Comparison of ENCODE assay signal across 1 cellular context in the genomic region with DNA sequence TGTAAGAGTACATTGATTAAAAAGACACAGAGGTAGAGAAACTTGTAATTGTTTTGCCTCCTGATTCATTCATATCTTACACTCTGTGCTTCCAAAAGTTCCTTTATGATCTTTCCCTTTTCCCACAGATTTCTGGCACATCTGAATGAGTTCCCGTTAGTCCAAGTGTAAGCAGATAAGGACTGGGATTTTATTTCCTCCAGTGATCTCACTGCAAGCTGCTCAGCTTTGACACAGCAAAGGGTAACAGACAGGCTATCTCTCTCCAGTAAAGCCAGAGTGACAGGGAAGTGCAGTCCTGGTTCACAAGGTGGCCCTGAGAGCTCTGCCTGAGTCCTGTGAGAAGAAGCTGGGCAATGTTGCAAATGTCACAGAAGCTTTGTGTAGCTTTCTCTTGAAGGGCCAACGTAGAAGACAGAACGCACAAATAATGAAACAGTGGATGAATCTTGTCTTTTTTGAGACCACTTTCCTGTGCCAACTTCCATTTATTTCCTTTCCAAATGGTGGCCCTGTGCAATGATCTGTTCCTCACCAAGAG.
TF ChIP-seq lines count a peak whose summit lies in the region.

No MANE protein-coding gene starts in this region.

TF ChIP-seq in endothelial cell of umbilical vein, 7 proteins besides CTCF, POLR2A, EP300 and RAD21 (continued from another document):
- TF ChIP-seq JUN (IDR thresholded peaks at IDR 0.05; ENCODE audit: borderline replicate concordance, insufficient read depth, insufficient read length, low read depth) (no peak), POLR2AphosphoS5 (IDR thresholded peaks at IDR 0.05; ENCODE audit: insufficient read depth, low read depth, low read length) (no peak)
